21 cellular contexts compared by ENCODE assay signal in genomic region chr3:59027607-59028006, GRCh38. TPM values are rescaled to one million over a fixed set of nuclear protein-coding genes. Genes with fewer than 3 reads are reported as not detected.
DNase-seq lines count a peak whose midpoint lies in the region; ATAC-seq, FAIRE-seq and TF ChIP-seq lines count a peak whose summit lies in the region.
"Had no signal": no experiment of that assay in that cellular context is flagged by ENCODE, and none has a peak within 500 bp of the region (broad histone marks: within the 10 kb centered on the region; RNA-seq: fewer than 3 reads in every experiment).

No MANE protein-coding gene starts in this region.

- peak; percentile 48 for ATAC-seq in HG02798 (IDR thresholded peaks at IDR 0.05; ENCODE audit: poor library complexity, unreplicated experiment)
- ATAC-seq in GM12878, result peak; percentile 53
- ATAC-seq: HepG2 had no signal

- no peaks in the 10 kb centered on the region for H3K27me3 ChIP-seq in MM.1S (replicated peaks; ENCODE audit: insufficient read depth, low read length)
- no peaks in the 10 kb centered on the region for H3K27me3 ChIP-seq in GM12878 (replicated peaks in 1 of 2; ENCODE audit: control insufficient read depth in 2 of 2, insufficient read depth in 2 of 2, low read length in 1 of 2)

- H3K27ac Mint-ChIP-seq in T-helper 2 cell treated with Interferon-gamma antibody and Interleukin-4, amounts not matched to agents 5 μg/mL and 100 μg/mL, for 36 hours, result no peak overlapping the region
- H3K27ac Mint-ChIP-seq: CD4-positive, alpha-beta T cell had no signal

- H3F3A ChIP-seq in MM.1S (ENCODE audit: insufficient read depth, low read length), result 0 out of 2 replicates have a peak, but pooled peaks cover 6% of the 10 kb centered on the region

- no peak overlapping the region for H2AFZ ChIP-seq in MM.1S (ENCODE audit: low read length)
- no peak overlapping the region for H2AFZ ChIP-seq in GM12878 (ENCODE audit: control insufficient read depth, low read depth, low read length)
- H2AFZ ChIP-seq: GM23248 had no signal

- H3K4me2 ChIP-seq in MM.1S (ENCODE audit: low read depth, low read length), result peak overlapping the region; percentile 28; the same call in 1 of the 2 replicates
- H3K4me2 ChIP-seq in GM12878 (ENCODE audit: control insufficient read depth, insufficient read depth), result no peak overlapping the region

- no peak for TF ChIP-seq RAD21 in GM12878 (IDR thresholded peaks at IDR 0.05; ENCODE audit: insufficient read depth, low read depth, low read length)

- H3K27me3 Mint-ChIP-seq in T-helper 2 cell treated with Interferon-gamma antibody and Interleukin-4, amounts not matched to agents 5 μg/mL and 100 μg/mL, for 36 hours (ENCODE audit: low read depth), result peaks cover 16% of the 10 kb centered on the region

- CTCF ChIA-PET in HEK293 (lab: Yijun Ruan, JAX) (interaction anchor here (0.6 to 0.7 kb wide), 2 partner anchors 172 to 830 kb away, joined by 3 to 4 read pairs; no protein-coding TSS in a partner anchor), GM12878 (lab: Yijun Ruan, JAX) (interaction anchor here (1.4 to 3.1 kb wide), 3 partner anchors 17 to 204 kb away, joined by 3 to 14 read pairs (median 5); no protein-coding TSS in a partner anchor)

- H3K9me3 ChIP-seq in HEK293 (ENCODE audit: control insufficient read depth, insufficient read depth, low read depth, low read length) (no peaks in the 10 kb centered on the region), MM.1S (replicated peaks; ENCODE audit: insufficient read depth, low read length) (no peaks in the 10 kb centered on the region), GM12878 (replicated peaks; ENCODE audit: control insufficient read depth, insufficient read depth, low read length) (no peaks in the 10 kb centered on the region)
- H3K9me3 ChIP-seq: Caco-2, HAP-1 had no signal

- no TSS peak for BruUV-seq in GM12878 (replicated peaks; lab: Mats Ljungman, UMichigan)

- H3K4me1 ChIP-seq in HEK293 (ENCODE audit: control insufficient read depth, insufficient read depth, low read length), result no peaks in the 10 kb centered on the region
- peaks cover 10% of the 10 kb centered on the region; the same call in 1 of the 2 replicates for H3K4me1 ChIP-seq in MM.1S (ENCODE audit: low read length)
- H3K4me1 ChIP-seq in GM12878 (ENCODE audit: control insufficient read depth, insufficient read depth, low read length), result no peaks in the 10 kb centered on the region
- H3K4me1 ChIP-seq: Caco-2 had no signal

- TF ChIP-seq CTCF in HEK293 (tag by site-specific recombination; IDR thresholded peaks at IDR 0.05) (no peak), MM.1S (IDR thresholded peaks at IDR 0.05; ENCODE audit: low read length) (no peak), GM12878 (IDR thresholded peaks at IDR 0.05 in 2 of 3, conservative IDR thresholded peaks at IDR 0.05 in 1 of 3; ENCODE audit: control insufficient read depth in 2 of 3, extremely low read depth in 1 of 3, insufficient read depth in 1 of 3, low read depth in 3 of 3, low read length in 3 of 3) (no peak)

- POLR2A ChIA-PET in HEK293 (lab: Yijun Ruan, JAX) (no interaction called here), GM12878 (lab: Charles Lee) (no interaction called here)

- TF ChIP-seq POLR2A in GM12878 (IDR thresholded peaks at IDR 0.05; ENCODE audit: low read depth, low read length), result no peak

- in situ Hi-C loops in GM12878 (cut with MboI), result no loop called here

- no peak overlapping the region for H3K4me3 Mint-ChIP-seq in T-helper 2 cell treated with Interferon-gamma antibody and Interleukin-4, amounts not matched to agents 5 μg/mL and 100 μg/mL, for 36 hours
- H3K4me3 Mint-ChIP-seq: CD4-positive, alpha-beta T cell; IgD-negative memory B cell had no signal

- no peak for FAIRE-seq in GM12878 (lab: Jason Lieb, UNC)
- FAIRE-seq: A204.1, D721Med, G401.6, GM12892, GM18507, HepG2 had no signal

- H3K9me3 Mint-ChIP-seq in T-helper 2 cell treated with Interferon-gamma antibody and Interleukin-4, amounts not matched to agents 5 μg/mL and 100 μg/mL, for 36 hours, result no peaks in the 10 kb centered on the region
- H3K9me3 Mint-ChIP-seq: CD4-positive, alpha-beta T cell; IgD-negative memory B cell had no signal

- no peak for TF ChIP-seq EP300 in GM12878 (IDR thresholded peaks at IDR 0.05; ENCODE audit: borderline replicate concordance in 1 of 2, control insufficient read depth in 1 of 2, low read depth in 2 of 2, low read length in 2 of 2)

- SMC1A ChIA-PET in GM12878 (lab: Charles Lee; ENCODE audit: uncharacterized antibody, unreplicated experiment), result interaction anchor here (0.7 to 3.4 kb wide), 8 partner anchors 11 to 204 kb away, joined by 3 to 16 read pairs (median 5); no protein-coding TSS in a partner anchor

- DNase-seq in MM.1S (peak; percentile 69), GM12878 (ENCODE audit: low read depth, low spot score) (no peak), OCI-M2 (lab: John Stamatoyannopoulos, UW; ENCODE audit: unreplicated experiment) (no peak)
- no peak for DNase-seq in stimulated activated CD8-positive, alpha-beta memory T cell treated with anti-CD3 and anti-CD28 coated beads, Interleukin-4, amount 100 ng/mL, for 48 hours
- no peak for DNase-seq in T-helper 2 cell treated with Interferon-gamma antibody and Interleukin-4, amounts not matched to agents 5 μg/mL and 100 μg/mL, for 36 hours (ENCODE audit: low spot score)
- DNase-seq: ACHN; AML-193; Caco-2; CD4-positive, alpha-beta T cell; GM23248 had no signal

- no peak overlapping the region for H3K9ac ChIP-seq in MM.1S (ENCODE audit: low read length)
- no peak overlapping the region for H3K9ac ChIP-seq in GM12878 (ENCODE audit: control insufficient read depth, insufficient read depth, low read length)
- H3K9ac ChIP-seq: GM23248 had no signal

- no peaks in the 10 kb centered on the region for H3K36me3 Mint-ChIP-seq in T-helper 2 cell treated with Interferon-gamma antibody and Interleukin-4, amounts not matched to agents 5 μg/mL and 100 μg/mL, for 36 hours (ENCODE audit: low read depth)
- H3K36me3 Mint-ChIP-seq: IgD-negative memory B cell had no signal

- H3K36me3 ChIP-seq in HEK293 (ENCODE audit: control insufficient read depth in 2 of 2, insufficient read depth in 1 of 2, low read length in 2 of 2) (no peaks in the 10 kb centered on the region), MM.1S (replicated peaks; ENCODE audit: insufficient read depth, low read length) (no peaks in the 10 kb centered on the region), GM12878 (ENCODE audit: control insufficient read depth in 2 of 2, insufficient read depth in 2 of 2, low read length in 1 of 2) (no peaks in the 10 kb centered on the region)
- H3K36me3 ChIP-seq: HAP-1 had no signal

- intact Hi-C loops in GM12878 (cut with micrococcal nuclease; ENCODE audit: unreplicated experiment), result no loop called here

- 0% methylated on average over 1 of the region's 1 CpG for WGBS in GM12878 (ENCODE audit: insufficient coverage, insufficient replicate concordance, low lambda C conversion rate, missing lambda C conversion rate)

- H3K9me2 ChIP-seq in MM.1S (replicated peaks; ENCODE audit: insufficient read depth, low read length), result no peaks in the 10 kb centered on the region

- RAD21 ChIA-PET in GM12878 (lab: Charles Lee; ENCODE audit: unreplicated experiment), result interaction anchor here (1.3 kb wide), 1 partner anchor 21 kb away, joined by 4 read pairs; no protein-coding TSS in a partner anchor

- H3K27ac ChIP-seq in HEK293 (ENCODE audit: extremely low read depth, low read depth, low read length) (no peak overlapping the region), MM.1S (ENCODE audit: low read length) (peak overlapping the region; percentile 40; the same call in 1 of the 2 replicates), GM12878 (ENCODE audit: control insufficient read depth, insufficient read depth) (no peak overlapping the region)
- H3K27ac ChIP-seq: C4-2B, GM23248 had no signal

- H4K20me1 ChIP-seq in MM.1S (ENCODE audit: insufficient read depth, low read length) (no peaks in the 10 kb centered on the region), GM12878 (ENCODE audit: control insufficient read depth, insufficient read depth) (no peaks in the 10 kb centered on the region)

- no peaks in the 10 kb centered on the region for H3K4me1 Mint-ChIP-seq in T-helper 2 cell treated with Interferon-gamma antibody and Interleukin-4, amounts not matched to agents 5 μg/mL and 100 μg/mL, for 36 hours (ENCODE audit: low read depth)
- H3K4me1 Mint-ChIP-seq: IgD-negative memory B cell had no signal

- no peaks in the 10 kb centered on the region for H3K79me2 ChIP-seq in MM.1S (ENCODE audit: low read length)
- no peaks in the 10 kb centered on the region for H3K79me2 ChIP-seq in GM12878 (ENCODE audit: control insufficient read depth, insufficient read depth, low read length)

- H3K4me3 ChIP-seq in HEK293 (ENCODE audit: low read depth, low read length) (no peak overlapping the region), MM.1S (ENCODE audit: low read length) (peak overlapping the region; percentile 4; the same call in 1 of the 2 replicates), GM12878 (no peak overlapping the region)
- H3K4me3 ChIP-seq: GM23248, HAP-1 had no signal

TF ChIP-seq in HEK293, 187 proteins besides CTCF, POLR2A, EP300 and RAD21 (continues in another document):
- TF ChIP-seq ZNF146 (tag by site-specific recombination; IDR thresholded peaks at IDR 0.05), result no peak

TF ChIP-seq in GM12878, 131 proteins besides CTCF, POLR2A, EP300 and RAD21 (continues in another document):
- TF ChIP-seq NR2F1 (conservative IDR thresholded peaks at IDR 0.05), result peak; percentile 61; the same call in 1 of the 2 replicates

RNA-seq across cellular contexts. Expression of gene CFAP20DC, which starts 22.2 kb away (rescaled TPM):
- total RNA-seq in GM12878 (2013; cell fraction: nucleolus; rRNA removed), result 10.6 and 11.0 TPM in 2 replicates
- 2.3 and 2.7 TPM in 2 replicates for total RNA-seq in GM12878 (2014; rRNA removed)
- 1.7 and 2.0 TPM in 2 replicates for total RNA-seq in GM12878 (2014; rRNA removed; fragmentation: Illumina TruSeq; extraction: Trizol)
- total RNA-seq in GM12878 (2021), result 1.8 and 2.0 TPM in 2 replicates
- polyA plus RNA-seq in GM12878 (2011; ENCODE audit: low read depth), result 0.49 TPM
- 11.6 and 23.6 TPM in 2 replicates for polyA plus RNA-seq in GM12878 (2011; rRNA removed)
- polyA plus RNA-seq in GM12878 (2011; cell fraction: cytosol; rRNA removed), result 5.4 and 6.0 TPM in 2 replicates
- 8.4 and 10.3 TPM in 2 replicates for polyA plus RNA-seq in GM12878 (2011; cell fraction: nucleus; rRNA removed)
- 0.69 and 0.72 TPM in 2 replicates for polyA plus RNA-seq in GM12878 (2012)
- 2.2 and 3.2 TPM in 2 replicates for polyA plus RNA-seq in GM12878 (2014; fragmentation: Illumina TruSeq; extraction: Trizol)
- polyA plus RNA-seq in GM12878 (2014; fragmentation: Nextera tagmentation; extraction: Ambion mirVana), result 1 to 10 TPM in 1 of 2 experiments, under 1 TPM in 1; 0.53 to 1.2 TPM
- 2.1 and 2.2 TPM in 2 replicates for polyA plus RNA-seq in GM12878 (2014; rRNA removed)
- 1 to 10 TPM; 1.9 to 2.9 TPM for polyA plus RNA-seq in GM12878 (2016; fragmentation: Nextera tagmentation; extraction: Ambion mirVana)
- polyA minus RNA-seq in GM12878 (2011; rRNA and poly(A)+ RNA removed), result 10.0 and 10.7 TPM in 2 replicates
- polyA minus RNA-seq in GM12878 (2011; cell fraction: cytosol; rRNA and poly(A)+ RNA removed), result 2.1 and 2.7 TPM in 2 replicates
- 15.4 and 18.3 TPM in 2 replicates for polyA minus RNA-seq in GM12878 (2011; cell fraction: nucleus; rRNA and poly(A)+ RNA removed)
- total RNA-seq: HepG2 had no signal
- polyA plus RNA-seq: HepG2 had no signal
